ENCODE assay signal across 32 cellular contexts in the genomic region with DNA sequence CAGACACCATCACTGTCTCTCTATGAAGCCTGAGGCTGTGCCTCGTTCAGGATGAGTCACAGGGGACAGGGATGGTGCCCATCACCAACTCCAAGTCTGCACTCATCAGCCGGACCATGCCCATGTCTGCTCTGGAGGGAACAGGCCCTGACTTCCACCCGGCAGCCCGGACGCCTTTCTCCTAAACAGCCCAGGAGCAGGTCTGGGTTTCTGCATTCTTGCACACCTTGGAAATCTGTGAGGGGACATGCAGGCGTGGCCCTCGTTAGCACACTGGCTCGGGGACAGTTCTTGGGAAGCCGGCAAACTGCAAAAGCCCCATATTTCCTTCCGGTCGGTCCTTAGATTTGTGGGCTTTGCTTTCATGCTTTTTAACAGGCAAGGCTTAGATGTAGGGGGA.
"Had no signal": no experiment of that assay in that cellular context is flagged by ENCODE, and none has a peak within 500 bp of the region (broad histone marks: within the 10 kb centered on the region; RNA-seq: fewer than 3 reads in every experiment).

No MANE protein-coding gene starts in this region.

- H3K9me3 Mint-ChIP-seq: activated B cell treated with CpG ODN at 0.5 μM for 24 hours; activated CD4-positive, alpha-beta memory T cell treated with anti-CD3 and anti-CD28 coated beads for 36 hours; activated CD4-positive, alpha-beta T cell treated with anti-CD3 and anti-CD28 coated beads, Interleukin-2, amount 10 ng/mL, durations not matched to agents 24 days and 14 days; activated CD8-positive, alpha-beta T cell treated with anti-CD3 and anti-CD28 coated beads for 36 hours; activated naive CD4-positive, alpha-beta T cell treated with anti-CD3 and anti-CD28 coated beads, Interleukin-2, amount 10 ng/mL, durations not matched to agents 7 days and 5 days; activated naive CD4-positive, alpha-beta T cell treated with anti-CD3 and anti-CD28 coated beads, Interleukin-2, amount 50 U/mL, for 24 hours; activated naive CD8-positive, alpha-beta T cell treated with anti-CD3 and anti-CD28 coated beads, Interleukin-2, amount 10 ng/mL, durations not matched to agents 7 days and 5 days; activated naive CD8-positive, alpha-beta T cell treated with anti-CD3 and anti-CD28 coated beads, Interleukin-2, amount 50 U/mL, for 24 hours; activated T-helper 2 cell treated with anti-CD3 and anti-CD28 coated beads, Interferon-gamma antibody, Interleukin-2, Interleukin-4, amounts not matched to agents 10 μg/mL and 5 μg/mL and 100 μg/mL, durations not matched to agents 14 hours and 24 hours and 36 hours; central memory CD8-positive, alpha-beta T cell; T-helper 1 cell treated with Interleukin-12 subunit alpha and Interleukin-12 subunit beta and Interleukin-4 antibody, amounts not matched to agents 30 μg/mL and 1 μg/mL, for 36 hours; T-helper 2 cell treated with Interferon-gamma antibody and Interleukin-4, amounts not matched to agents 5 μg/mL and 100 μg/mL, for 36 hours had no signal

- H3K27ac Mint-ChIP-seq: activated B cell treated with CpG ODN at 0.5 μM for 24 hours; activated CD4-positive, alpha-beta memory T cell treated with anti-CD3 and anti-CD28 coated beads for 36 hours; activated CD4-positive, alpha-beta T cell treated with anti-CD3 and anti-CD28 coated beads, Interleukin-2, amount 10 ng/mL, durations not matched to agents 24 days and 14 days; activated CD8-positive, alpha-beta T cell treated with anti-CD3 and anti-CD28 coated beads for 36 hours; activated naive CD4-positive, alpha-beta T cell treated with anti-CD3 and anti-CD28 coated beads, Interleukin-2, amount 10 ng/mL, durations not matched to agents 7 days and 5 days; activated naive CD4-positive, alpha-beta T cell treated with anti-CD3 and anti-CD28 coated beads, Interleukin-2, amount 50 U/mL, for 24 hours; activated naive CD8-positive, alpha-beta T cell; activated naive CD8-positive, alpha-beta T cell treated with anti-CD3 and anti-CD28 coated beads, Interleukin-2, amount 10 ng/mL, durations not matched to agents 7 days and 5 days; activated naive CD8-positive, alpha-beta T cell treated with anti-CD3 and anti-CD28 coated beads, Interleukin-2, amount 50 U/mL, for 24 hours; activated T-helper 2 cell treated with anti-CD3 and anti-CD28 coated beads, Interferon-gamma antibody, Interleukin-2, Interleukin-4, amounts not matched to agents 10 μg/mL and 5 μg/mL and 100 μg/mL, durations not matched to agents 14 hours and 24 hours and 36 hours; T-helper 1 cell treated with Interleukin-12 subunit alpha and Interleukin-12 subunit beta and Interleukin-4 antibody, amounts not matched to agents 30 μg/mL and 1 μg/mL, for 36 hours; T-helper 2 cell treated with Interferon-gamma antibody and Interleukin-4, amounts not matched to agents 5 μg/mL and 100 μg/mL, for 36 hours had no signal

- ATAC-seq: activated CD8-positive, alpha-beta T cell treated with anti-CD3 and anti-CD28 coated beads for 36 hours; activated naive CD8-positive, alpha-beta T cell treated with anti-CD3 and anti-CD28 coated beads, Interleukin-2, amount 50 U/mL, for 24 hours had no signal

- DNase-seq: activated B cell treated with CpG ODN at 0.5 μM for 24 hours; activated CD4-positive, alpha-beta memory T cell treated with anti-CD3 and anti-CD28 coated beads for 36 hours; activated CD4-positive, alpha-beta T cell treated with anti-CD3 and anti-CD28 coated beads for 4 hours; activated CD4-positive, alpha-beta T cell treated with anti-CD3 and anti-CD28 coated beads, Interleukin-2, amount 10 ng/mL, durations not matched to agents 24 days and 14 days; activated CD4-positive, alpha-beta T cell treated with anti-CD3 and anti-CD28 coated beads, Interleukin-2, amount 50 U/mL, for 1 hour; activated CD4-positive, alpha-beta T cell treated with anti-CD3 and anti-CD28 coated beads, Interleukin-2, amount 50 U/mL, for 4 hours; activated CD4-positive, CD25-positive, alpha-beta regulatory T cell treated with anti-CD3 and anti-CD28 coated beads, Interleukin-2, amount 50 U/mL, for 72 hours; activated CD8-positive, alpha-beta memory T cell treated with anti-CD3 and anti-CD28 coated beads, Interleukin-2, amount 50 U/mL, for 4 hours; activated CD8-positive, alpha-beta T cell treated with anti-CD3 and anti-CD28 coated beads for 36 hours; activated effector memory CD4-positive, alpha-beta T cell treated with Interleukin-2 at 50 U/mL for 16 hours; activated gamma-delta T cell; activated naive CD4-positive, alpha-beta T cell treated with anti-CD3 and anti-CD28 coated beads, Interleukin-2, amount 10 ng/mL, durations not matched to agents 7 days and 5 days; activated naive CD4-positive, alpha-beta T cell treated with Interleukin-2 at 50 U/mL for 16 hours; activated naive CD8-positive, alpha-beta T cell treated with anti-CD3 and anti-CD28 coated beads, Interleukin-2, amount 10 ng/mL, durations not matched to agents 7 days and 5 days; activated naive CD8-positive, alpha-beta T cell treated with anti-CD3 and anti-CD28 coated beads, Interleukin-2, amount 50 U/mL, for 24 hours; activated T-cell treated with anti-CD3 and anti-CD28 coated beads for 4 hours; activated T-cell treated with anti-CD3 and anti-CD28 coated beads, Interleukin-2, amount 50 U/mL, for 1 hour; activated T-cell treated with anti-CD3 and anti-CD28 coated beads, Interleukin-2, amount 50 U/mL, for 48 hours; amygdala; anterior cingulate cortex; caudate nucleus; cerebellar nuclear complex; T-helper 1 cell; T-helper 2 cell; T-helper 9 cell had no signal

- H3K4me3 Mint-ChIP-seq: activated B cell treated with CpG ODN at 0.5 μM for 24 hours; activated CD4-positive, alpha-beta memory T cell treated with anti-CD3 and anti-CD28 coated beads for 36 hours; activated CD4-positive, alpha-beta T cell treated with anti-CD3 and anti-CD28 coated beads, Interleukin-2, amount 10 ng/mL, durations not matched to agents 24 days and 14 days; activated CD8-positive, alpha-beta T cell treated with anti-CD3 and anti-CD28 coated beads for 36 hours; activated naive CD4-positive, alpha-beta T cell treated with anti-CD3 and anti-CD28 coated beads, Interleukin-2, amount 10 ng/mL, durations not matched to agents 7 days and 5 days; activated naive CD4-positive, alpha-beta T cell treated with anti-CD3 and anti-CD28 coated beads, Interleukin-2, amount 50 U/mL, for 24 hours; activated naive CD8-positive, alpha-beta T cell; activated naive CD8-positive, alpha-beta T cell treated with anti-CD3 and anti-CD28 coated beads, Interleukin-2, amount 10 ng/mL, durations not matched to agents 7 days and 5 days; activated naive CD8-positive, alpha-beta T cell treated with anti-CD3 and anti-CD28 coated beads, Interleukin-2, amount 50 U/mL, for 24 hours; brain; central memory CD8-positive, alpha-beta T cell; T-helper 1 cell treated with Interleukin-12 subunit alpha and Interleukin-12 subunit beta and Interleukin-4 antibody, amounts not matched to agents 30 μg/mL and 1 μg/mL, for 36 hours; T-helper 2 cell treated with Interferon-gamma antibody and Interleukin-4, amounts not matched to agents 5 μg/mL and 100 μg/mL, for 36 hours had no signal

- H3K4me1 Mint-ChIP-seq: activated B cell treated with CpG ODN at 0.5 μM for 24 hours; activated CD4-positive, alpha-beta T cell treated with anti-CD3 and anti-CD28 coated beads, Interleukin-2, amount 10 ng/mL, durations not matched to agents 24 days and 14 days; activated naive CD4-positive, alpha-beta T cell treated with anti-CD3 and anti-CD28 coated beads, Interleukin-2, amount 10 ng/mL, durations not matched to agents 7 days and 5 days; activated naive CD4-positive, alpha-beta T cell treated with anti-CD3 and anti-CD28 coated beads, Interleukin-2, amount 50 U/mL, for 24 hours; activated naive CD8-positive, alpha-beta T cell treated with anti-CD3 and anti-CD28 coated beads, Interleukin-2, amount 10 ng/mL, durations not matched to agents 7 days and 5 days; activated naive CD8-positive, alpha-beta T cell treated with anti-CD3 and anti-CD28 coated beads, Interleukin-2, amount 50 U/mL, for 24 hours; central memory CD8-positive, alpha-beta T cell had no signal

- H3K36me3 Mint-ChIP-seq: activated CD4-positive, alpha-beta memory T cell treated with anti-CD3 and anti-CD28 coated beads for 36 hours; activated naive CD4-positive, alpha-beta T cell treated with anti-CD3 and anti-CD28 coated beads, Interleukin-2, amount 10 ng/mL, durations not matched to agents 7 days and 5 days; activated naive CD4-positive, alpha-beta T cell treated with anti-CD3 and anti-CD28 coated beads, Interleukin-2, amount 50 U/mL, for 24 hours; activated naive CD8-positive, alpha-beta T cell treated with anti-CD3 and anti-CD28 coated beads, Interleukin-2, amount 10 ng/mL, durations not matched to agents 7 days and 5 days had no signal
